In genomic region chr17:75346906-75347305, GRCh38 we compare ENCODE assay signal across 8 cellular contexts. TPM values are rescaled to one million over a fixed set of nuclear protein-coding genes. Genes with fewer than 3 reads are reported as not detected.
DNase-seq lines count a peak whose midpoint lies in the region; ATAC-seq and TF ChIP-seq lines count a peak whose summit lies in the region.

No MANE protein-coding gene starts in this region.

- peaks cover 74% of the 10 kb centered on the region for H3K4me1 Mint-ChIP-seq in activated naive CD8-positive, alpha-beta T cell treated with anti-CD3 and anti-CD28 coated beads, Interleukin-2, amount 10 ng/mL, durations not matched to agents 7 days and 5 days
- H3K4me1 Mint-ChIP-seq in natural killer cell = peaks cover 79 to 90% of the 10 kb centered on the region in 2 donors

- POLR2A ChIA-PET in activated naive CD8-positive, alpha-beta T cell treated with anti-CD3 and anti-CD28 coated beads, Interleukin-2, amount 10 ng/mL, durations not matched to agents 7 days and 5 days (lab: Charles Lee) = interaction anchor here (0.7 to 1.7 kb wide), 6 partner anchors 10 to 534 kb away, joined by 3 to 10 read pairs (median 6); partner anchors contain the start of gene MIF4GD

- peaks cover 52% of the 10 kb centered on the region for H3K4me1 ChIP-seq in KMS-11 (ENCODE audit: low read depth, poor library complexity, severe bottlenecking)

- intact Hi-C loops in natural killer cell (cut with micrococcal nuclease) = loop anchor here (2.0 kb wide), 1 partner anchor 16 kb away; no protein-coding TSS in a partner anchor

- peak; percentile 65 for DNase-seq in ELF-1 (ENCODE audit: low read depth, low spot score)
- DNase-seq in activated naive CD8-positive, alpha-beta T cell treated with anti-CD3 and anti-CD28 coated beads, Interleukin-2, amount 10 ng/mL, durations not matched to agents 7 days and 5 days = no peak
- no peak for DNase-seq in natural killer cell
- no peak for DNase-seq in NCI-H187 (lab: John Stamatoyannopoulos, UW)
- no peak for DNase-seq in DMS79 (lab: John Stamatoyannopoulos, UW)
- DNase-seq in dermis blood vessel endothelial cell = no peak

- H3K27me3 Mint-ChIP-seq in activated naive CD8-positive, alpha-beta T cell treated with anti-CD3 and anti-CD28 coated beads, Interleukin-2, amount 10 ng/mL, durations not matched to agents 7 days and 5 days = no peaks in the 10 kb centered on the region
- H3K27me3 Mint-ChIP-seq in natural killer cell (ENCODE audit: low read depth in 2 of 2) = no peaks in the 10 kb centered on the region

- no peak overlapping the region; the same call in 1 of the 2 replicates for H3K9ac ChIP-seq in KMS-11

- peaks cover 61% of the 10 kb centered on the region; the same call in 1 of the 2 replicates for H3K79me2 ChIP-seq in KMS-11 (ENCODE audit: insufficient read depth, low read depth)

- no peaks in the 10 kb centered on the region for H3K36me3 ChIP-seq in KMS-11 (ENCODE audit: insufficient read depth)

- H3K27ac ChIP-seq in KMS-11 = peak overlapping the region; percentile 40; the same call in 1 of the 2 replicates

- H3K9me3 Mint-ChIP-seq in activated naive CD8-positive, alpha-beta T cell treated with anti-CD3 and anti-CD28 coated beads, Interleukin-2, amount 10 ng/mL, durations not matched to agents 7 days and 5 days = no peaks in the 10 kb centered on the region
- H3K9me3 Mint-ChIP-seq in natural killer cell = no peaks in the 10 kb centered on the region

- TF ChIP-seq CTCF in KMS-11 (conservative IDR thresholded peaks at IDR 0.05; ENCODE audit: low read depth, low read length) (no peak), natural killer cell (IDR thresholded peaks at IDR 0.05) (no peak)

- no peak overlapping the region for H2AFZ ChIP-seq in KMS-11 (ENCODE audit: low read depth)

- H3K4me3 ChIP-seq in KMS-11 (IDR thresholded peaks at IDR 0.05; ENCODE audit: insufficient read depth, low read depth, low read length) = no peak overlapping the region

- H3K4me2 ChIP-seq in KMS-11 = peak overlapping the region; percentile 36

- no peak for ATAC-seq in activated naive CD8-positive, alpha-beta T cell treated with anti-CD3 and anti-CD28 coated beads, Interleukin-2, amount 10 ng/mL, durations not matched to agents 7 days and 5 days (ENCODE audit: low read depth)
- ATAC-seq in natural killer cell (no peak), GM18861 (IDR thresholded peaks at IDR 0.05; ENCODE audit: unreplicated experiment) (no peak)

- peak overlapping the region; percentile 84 for H3K4me3 Mint-ChIP-seq in activated naive CD8-positive, alpha-beta T cell treated with anti-CD3 and anti-CD28 coated beads, Interleukin-2, amount 10 ng/mL, durations not matched to agents 7 days and 5 days
- peak overlapping the region; percentile 74 for H3K4me3 Mint-ChIP-seq in natural killer cell

- peaks cover 3% of the 10 kb centered on the region; the same call in 1 of the 2 replicates for H4K20me1 ChIP-seq in KMS-11 (ENCODE audit: insufficient read depth)

- H3K27me3 ChIP-seq in KMS-11 (ENCODE audit: insufficient read depth, low read depth) = no peaks in the 10 kb centered on the region

- H3K36me3 Mint-ChIP-seq in activated naive CD8-positive, alpha-beta T cell treated with anti-CD3 and anti-CD28 coated beads, Interleukin-2, amount 10 ng/mL, durations not matched to agents 7 days and 5 days = peaks cover 3% of the 10 kb centered on the region
- no peaks in the 10 kb centered on the region for H3K36me3 Mint-ChIP-seq in natural killer cell

- H3K27ac Mint-ChIP-seq in activated naive CD8-positive, alpha-beta T cell treated with anti-CD3 and anti-CD28 coated beads, Interleukin-2, amount 10 ng/mL, durations not matched to agents 7 days and 5 days = peak overlapping the region; percentile 92
- H3K27ac Mint-ChIP-seq in natural killer cell = peak overlapping the region; percentile 67 to 72

RNA-seq across cellular contexts. Expression of gene SLC25A19, which starts 57.7 kb away (rescaled TPM):
- total RNA-seq in activated naive CD8-positive, alpha-beta T cell treated with anti-CD3 and anti-CD28 coated beads, Interleukin-2, amount 10 ng/mL, durations not matched to agents 7 days and 5 days = 10 to 100 TPM; 26.7 to 27.9 TPM
- total RNA-seq in natural killer cell = 10 to 100 TPM; 12.1 to 17.7 (median 14.8) TPM
- 10.3 and 13.1 TPM in 2 replicates for total RNA-seq in dermis blood vessel endothelial cell

RNA-seq across cellular contexts. Expression of gene GRB2, which starts 58.6 kb away (rescaled TPM):
- 100 to 1,000 TPM; 149 to 155 TPM for total RNA-seq in activated naive CD8-positive, alpha-beta T cell treated with anti-CD3 and anti-CD28 coated beads, Interleukin-2, amount 10 ng/mL, durations not matched to agents 7 days and 5 days
- 100 to 1,000 TPM; 115 to 142 (median 116) TPM for total RNA-seq in natural killer cell
- 91.2 and 124 TPM in 2 replicates for total RNA-seq in dermis blood vessel endothelial cell
